ENCODE assay signal across 25 cellular contexts in the genomic region with DNA sequence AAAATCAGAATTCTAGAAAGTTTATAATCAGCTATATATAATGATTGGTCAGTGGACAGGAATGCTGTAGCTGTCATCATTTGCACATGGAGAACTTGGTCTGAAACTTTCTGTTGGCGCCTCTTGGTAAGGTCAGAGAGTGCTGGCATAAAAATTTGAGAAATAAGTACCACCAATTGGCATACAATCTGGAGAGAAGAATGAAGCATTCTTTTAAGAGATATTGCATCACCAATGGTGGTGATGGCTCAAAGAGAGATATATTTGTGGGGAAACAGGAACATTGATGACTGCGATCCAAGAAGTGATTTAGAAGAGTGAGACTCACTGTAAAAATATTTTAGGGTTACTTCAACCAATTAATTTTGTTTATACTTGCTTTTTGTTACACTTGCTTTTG. TPM values are rescaled to one million over a fixed set of nuclear protein-coding genes. Genes with fewer than 3 reads are reported as not detected.
DNase-seq lines count a peak whose midpoint lies in the region; ATAC-seq and TF ChIP-seq lines count a peak whose summit lies in the region.
"Had no signal": no experiment of that assay in that cellular context is flagged by ENCODE, and none has a peak within 500 bp of the region (broad histone marks: within the 10 kb centered on the region; RNA-seq: fewer than 3 reads in every experiment).

No MANE protein-coding gene starts in this region.

- no peak overlapping the region for H3K4me2 ChIP-seq in PC-3 (ENCODE audit: low read length)

- no peaks in the 10 kb centered on the region for H4K20me1 ChIP-seq in PC-3 (ENCODE audit: low read length)

- no peaks in the 10 kb centered on the region for H3K36me3 ChIP-seq in PC-3 (ENCODE audit: low read depth, low read length)
- H3K36me3 ChIP-seq: SJSA1, uterus had no signal

- peaks cover 0 to 32% (median 14%) of the 10 kb centered on the region in 3 donors for H3K36me3 Mint-ChIP-seq in naive thymus-derived CD8-positive, alpha-beta T cell

- H3K9me2 ChIP-seq in PC-3 (replicated peaks; ENCODE audit: low read length) = no peaks in the 10 kb centered on the region

- no peaks in the 10 kb centered on the region for H3K27me3 ChIP-seq in PC-3 (ENCODE audit: low read length)
- H3K27me3 ChIP-seq: dorsolateral prefrontal cortex, SJSA1, uterus had no signal

- peaks cover 4 to 12% (median 5%) of the 10 kb centered on the region in 5 donors for H3K27me3 Mint-ChIP-seq in naive thymus-derived CD8-positive, alpha-beta T cell
- H3K27me3 Mint-ChIP-seq: activated CD4-positive, alpha-beta T cell treated with anti-CD3 and anti-CD28 coated beads, Interleukin-2, amount 10 ng/mL, durations not matched to agents 7 days and 5 days; T-helper 17 cell had no signal

- H3K4me3 ChIP-seq in PC-3 (ENCODE audit: low read length) = no peak overlapping the region
- no peak overlapping the region for H3K4me3 ChIP-seq in fibroblast of pulmonary artery (replicated peaks; ENCODE audit: low read depth, low read length)
- H3K4me3 ChIP-seq: dorsolateral prefrontal cortex, GM12878, SJSA1, uterus had no signal

- no peak overlapping the region for H3K27ac Mint-ChIP-seq in naive thymus-derived CD8-positive, alpha-beta T cell
- H3K27ac Mint-ChIP-seq: activated CD4-positive, alpha-beta T cell treated with anti-CD3 and anti-CD28 coated beads, Interleukin-2, amount 10 ng/mL, durations not matched to agents 7 days and 5 days; naive thymus-derived CD4-positive, alpha-beta T cell; T-helper 17 cell had no signal

- no peaks in the 10 kb centered on the region for H3K4me1 Mint-ChIP-seq in naive thymus-derived CD8-positive, alpha-beta T cell
- H3K4me1 Mint-ChIP-seq: activated CD4-positive, alpha-beta T cell treated with anti-CD3 and anti-CD28 coated beads, Interleukin-2, amount 10 ng/mL, durations not matched to agents 7 days and 5 days; T-helper 17 cell had no signal

- H2AFZ ChIP-seq in PC-3 (ENCODE audit: low read length) = no peak overlapping the region

- peaks cover 9% of the 10 kb centered on the region for H3K4me1 ChIP-seq in PC-3 (ENCODE audit: insufficient read depth, low read length)
- H3K4me1 ChIP-seq: SJSA1, uterus had no signal

- DNase-seq in A172 (ENCODE audit: low spot score) (peak; percentile 50), GM04504 (ENCODE audit: low read depth) (peak; percentile 17), PC-3 (peak; percentile 31), fibroblast of pulmonary artery (ENCODE audit: low read depth) (peak; percentile 62), NCI-H1105 (lab: John Stamatoyannopoulos, UW) (no peak), SHP77 (lab: John Stamatoyannopoulos, UW) (no peak)
- no peak for DNase-seq in activated naive CD4-positive, alpha-beta T cell treated with Interleukin-2 at 50 U/mL for 16 hours
- no peak for DNase-seq in naive thymus-derived CD8-positive, alpha-beta T cell
- DNase-seq: activated CD8-positive, alpha-beta memory T cell treated with anti-CD3 and anti-CD28 coated beads, Interleukin-2, amount 50 U/mL, for 4 hours; activated effector memory CD4-positive, alpha-beta T cell treated with Interleukin-2 at 50 U/mL for 16 hours; caudate nucleus; DMS 273 treated with DMSO at 0.1 percent for 48 hours; dorsolateral prefrontal cortex; naive thymus-derived CD4-positive, alpha-beta T cell; right cardiac atrium; T-helper 17 cell; uterus had no signal

- H3K4me3 Mint-ChIP-seq in naive thymus-derived CD8-positive, alpha-beta T cell = no peak overlapping the region
- H3K4me3 Mint-ChIP-seq: activated CD4-positive, alpha-beta T cell treated with anti-CD3 and anti-CD28 coated beads, Interleukin-2, amount 10 ng/mL, durations not matched to agents 7 days and 5 days; naive thymus-derived CD4-positive, alpha-beta T cell; T-helper 17 cell had no signal

- no peak overlapping the region for H3K9ac ChIP-seq in PC-3 (ENCODE audit: low read length)

- no peaks in the 10 kb centered on the region for H3K79me2 ChIP-seq in PC-3 (ENCODE audit: low read length)

- H3F3A ChIP-seq in PC-3 (ENCODE audit: low read length, unreplicated experiment) = no peaks in the 10 kb centered on the region

- CTCF ChIA-PET in PC-3 (lab: Charles Lee) = interaction anchor here (0.5 to 1.8 kb wide), 3 partner anchors 30 to 117 kb away, joined by 3 to 11 read pairs (median 3); no protein-coding TSS in a partner anchor

- intact Hi-C loops in PC-3 (cut with micrococcal nuclease) = no loop called here

- H3K27ac ChIP-seq in PC-3 (ENCODE audit: low read length) = peak overlapping the region; percentile 11
- H3K27ac ChIP-seq: C4-2B, dorsolateral prefrontal cortex, SJSA1, uterus, VCaP had no signal

- peaks cover 11 to 60% (median 38%) of the 10 kb centered on the region in 9 donors for H3K9me3 Mint-ChIP-seq in naive thymus-derived CD8-positive, alpha-beta T cell

- POLR2A ChIA-PET in PC-3 (lab: Charles Lee; ENCODE audit: unreplicated experiment) = interaction anchor here (0.6 kb wide), 1 partner anchor 381 kb away, joined by 5 read pairs; no protein-coding TSS in a partner anchor
- POLR2A ChIA-PET in naive thymus-derived CD8-positive, alpha-beta T cell (lab: Charles Lee) = no interaction called here

- peaks cover 17% of the 10 kb centered on the region for H3K9me3 ChIP-seq in PC-3 (ENCODE audit: low read length)

- no TSS peak for BruUV-seq in PC-3 (replicated peaks; lab: Mats Ljungman, UMichigan)

- ATAC-seq in PC-3 = no peak
- no peak for ATAC-seq in naive thymus-derived CD8-positive, alpha-beta T cell
- ATAC-seq: naive thymus-derived CD4-positive, alpha-beta T cell; right cardiac atrium; T-helper 17 cell had no signal

- no peak for TF ChIP-seq CTCF in PC-3 (conservative IDR thresholded peaks at IDR 0.05; ENCODE audit: low read depth, low read length)
- no peak for TF ChIP-seq CTCF in fibroblast of pulmonary artery (IDR thresholded peaks at IDR 0.05; ENCODE audit: low read length, missing control alignments)

RNA-seq across cellular contexts. Expression of a gene that starts 19.7 kb away (rescaled TPM):
- total RNA-seq in A172 (2014; rRNA removed; shearing (Covaris generic)) = not detected in 2 replicates
- not detected in 2 replicates for total RNA-seq in PC-3 (2014; rRNA removed)
- total RNA-seq in naive thymus-derived CD8-positive, alpha-beta T cell = not detected
- not detected for polyA plus RNA-seq in naive thymus-derived CD8-positive, alpha-beta T cell
- total RNA-seq: A673; activated CD4-positive, alpha-beta T cell treated with anti-CD3 and anti-CD28 coated beads, Interleukin-2, amount 10 ng/mL, durations not matched to agents 7 days and 5 days; epithelial cell of proximal tubule; GM12878; naive thymus-derived CD4-positive, alpha-beta T cell; osteoblast; right cardiac atrium; SJSA1; T-helper 17 cell; uterus had no signal
- polyA plus RNA-seq: GM12878; naive thymus-derived CD4-positive, alpha-beta T cell had no signal

RNA-seq across cellular contexts. Expression of a gene that starts 39.9 kb away (rescaled TPM):
- total RNA-seq in A172 (2014; rRNA removed; shearing (Covaris generic)) = not detected in 2 replicates
- not detected in 2 replicates for total RNA-seq in PC-3 (2014; rRNA removed)
- not detected for total RNA-seq in naive thymus-derived CD8-positive, alpha-beta T cell
- polyA plus RNA-seq in naive thymus-derived CD8-positive, alpha-beta T cell = under 1 TPM in 1 of 3 donors, not detected in 2; 0.43 TPM
- total RNA-seq: A673; activated CD4-positive, alpha-beta T cell treated with anti-CD3 and anti-CD28 coated beads, Interleukin-2, amount 10 ng/mL, durations not matched to agents 7 days and 5 days; epithelial cell of proximal tubule; GM12878; naive thymus-derived CD4-positive, alpha-beta T cell; osteoblast; right cardiac atrium; SJSA1; T-helper 17 cell; uterus had no signal
- polyA plus RNA-seq: naive thymus-derived CD4-positive, alpha-beta T cell; right cardiac atrium had no signal

RNA-seq across cellular contexts. Expression of a gene that starts 45.3 kb away (rescaled TPM):
- not detected in 2 replicates for total RNA-seq in A172 (2014; rRNA removed; shearing (Covaris generic))
- not detected in 2 replicates for total RNA-seq in PC-3 (2014; rRNA removed)
- not detected for total RNA-seq in naive thymus-derived CD8-positive, alpha-beta T cell
- polyA plus RNA-seq in naive thymus-derived CD8-positive, alpha-beta T cell = not detected
- total RNA-seq: A673; activated CD4-positive, alpha-beta T cell treated with anti-CD3 and anti-CD28 coated beads, Interleukin-2, amount 10 ng/mL, durations not matched to agents 7 days and 5 days; epithelial cell of proximal tubule; GM12878; naive thymus-derived CD4-positive, alpha-beta T cell; osteoblast; right cardiac atrium; SJSA1; T-helper 17 cell; uterus had no signal
- polyA plus RNA-seq: GM12878; naive thymus-derived CD4-positive, alpha-beta T cell; right cardiac atrium had no signal

RNA-seq across cellular contexts. Expression of a gene that starts 52.2 kb away (rescaled TPM):
- total RNA-seq in A172 (2014; rRNA removed; shearing (Covaris generic)) = 0.12 TPM in 1 of 2 replicates, not detected in the other
- 7.4 and 14.8 TPM in 2 replicates for total RNA-seq in PC-3 (2014; rRNA removed)
- total RNA-seq in naive thymus-derived CD8-positive, alpha-beta T cell = not detected
- not detected for polyA plus RNA-seq in naive thymus-derived CD8-positive, alpha-beta T cell
- total RNA-seq: A673; activated CD4-positive, alpha-beta T cell treated with anti-CD3 and anti-CD28 coated beads, Interleukin-2, amount 10 ng/mL, durations not matched to agents 7 days and 5 days; GM12878; osteoblast; right cardiac atrium; SJSA1; uterus had no signal
- polyA plus RNA-seq: GM12878; naive thymus-derived CD4-positive, alpha-beta T cell; right cardiac atrium had no signal

Comparison
In these comparisons a context has a peak if more than half of its experiments do, and no peak if none do; other contexts are left out.
1. DNase-seq: peak in A172 (single experiment), GM04504 (single experiment), PC-3 (single experiment) and fibroblast of pulmonary artery (single experiment); none in NCI-H1105 (single experiment), activated naive CD4-positive, alpha-beta T cell treated with Interleukin-2 at 50 U/mL for 16 hours (single experiment), naive thymus-derived CD8-positive, alpha-beta T cell (0 of 10) and SHP77 (0 of 2).